ENCODE assay signal across 16 cellular contexts in the genomic region with DNA sequence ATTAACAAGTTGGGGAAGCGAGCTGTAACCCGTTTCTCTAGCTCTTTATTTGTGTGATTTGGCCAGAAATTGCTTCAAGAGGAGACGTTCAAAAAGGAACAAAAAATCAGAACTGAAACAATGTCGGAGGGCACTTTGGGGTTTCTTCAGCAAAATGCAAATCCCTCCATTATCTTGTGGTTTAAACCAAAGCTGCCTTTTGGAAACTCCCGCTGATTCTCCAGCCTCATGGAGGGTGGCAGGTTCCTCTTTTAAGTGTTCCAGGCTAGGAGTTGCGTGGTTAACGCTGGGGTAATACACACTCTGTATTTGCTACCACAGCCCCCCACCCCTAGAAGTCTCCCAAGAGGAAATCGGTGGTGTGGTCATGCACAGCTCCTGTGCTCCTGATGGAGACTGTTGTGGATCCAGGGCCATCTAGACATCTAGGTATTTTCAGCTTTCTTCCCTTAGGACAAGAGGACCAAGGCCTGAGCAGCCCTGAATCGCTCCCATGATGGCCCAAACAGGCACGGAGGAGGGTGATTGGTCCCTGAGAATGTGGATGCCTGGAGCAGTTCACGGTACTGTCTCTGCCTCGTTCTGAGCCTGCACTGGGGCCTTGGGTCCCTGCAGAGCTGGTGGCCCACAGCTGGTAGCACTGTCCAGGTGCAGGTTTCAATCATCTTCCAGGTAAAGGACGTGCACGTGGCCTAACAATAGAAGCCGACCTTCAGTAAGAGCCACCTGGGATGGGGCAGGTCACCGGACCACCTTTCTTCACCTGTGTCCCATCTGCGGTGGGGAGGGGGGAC. TPM values are rescaled to one million over a fixed set of nuclear protein-coding genes. Genes with fewer than 3 reads are reported as not detected.
DNase-seq lines count a peak whose midpoint lies in the region; ATAC-seq and TF ChIP-seq lines count a peak whose summit lies in the region.
"Had no signal": no experiment of that assay in that cellular context is flagged by ENCODE, and none has a peak within 500 bp of the region (broad histone marks: within the 10 kb centered on the region; RNA-seq: fewer than 3 reads in every experiment).

No MANE protein-coding gene starts in this region.

- H3K27ac Mint-ChIP-seq in HFFc6 = no peak overlapping the region

- H3K36me3 Mint-ChIP-seq in HFFc6 (ENCODE audit: low read depth) = no peaks in the 10 kb centered on the region

- no peak overlapping the region for H3K27ac ChIP-seq in prostate gland

- peaks cover 75% of the 10 kb centered on the region for H3K27me3 Mint-ChIP-seq in HFFc6 (ENCODE audit: insufficient read depth)

- H3K9me3 ChIP-seq in prostate gland = no peaks in the 10 kb centered on the region

- peak; percentile 47 for ATAC-seq in GM21423 (IDR thresholded peaks at IDR 0.05; ENCODE audit: unreplicated experiment)
- ATAC-seq: SK-N-SH treated with all-trans-retinoic acid at 6 μM for 48 hours had no signal

- WGBS in prostate gland = 72% methylated on average over 17 of the region's 17 CpGs

- H3K4me3 ChIP-seq in GM06990 (replicated peaks; ENCODE audit: low read depth, low read length) (peak overlapping the region; percentile 19), prostate gland (no peak overlapping the region)

- no peaks in the 10 kb centered on the region for H3K4me1 ChIP-seq in prostate gland (replicated peaks)

- H3K4me3 Mint-ChIP-seq in HFFc6 = no peak overlapping the region

- H3K4me1 Mint-ChIP-seq in HFFc6 (ENCODE audit: low read depth) = no peaks in the 10 kb centered on the region

- TF ChIP-seq POLR2A in prostate gland (IDR thresholded peaks at IDR 0.05) = no peak

- DNase-seq in GM06990 (ENCODE audit: extremely low read depth, insufficient read length) (peak; percentile 68), NOMO-1 treated with DMSO at 0.1 percent for 48 hours (lab: John Stamatoyannopoulos, UW; ENCODE audit: unreplicated experiment) (peak; percentile 90), medulla oblongata (ENCODE audit: extremely low spot score) (peak; percentile 43), midbrain (lab: John Stamatoyannopoulos, UW) (no peak), HFFc6 (no peak), prostate gland (ENCODE audit: low spot score) (no peak), foreskin melanocyte (no peak)
- DNase-seq: activated CD4-positive, alpha-beta T cell treated with anti-CD3 and anti-CD28 coated beads for 4 hours; activated gamma-delta T cell; NCI-H1048; NCI-H69 had no signal

- H3K27me3 ChIP-seq in GM06990 (replicated peaks; ENCODE audit: control insufficient read depth, insufficient read depth, low read length) (no peaks in the 10 kb centered on the region; the same call in 1 of the 2 replicates), prostate gland (replicated peaks; ENCODE audit: insufficient read depth) (peaks cover 4% of the 10 kb centered on the region)

- TF ChIP-seq CTCF in GM06990 (IDR thresholded peaks at IDR 0.05; ENCODE audit: insufficient read depth, low read length, poor library complexity, severe bottlenecking) (no peak), HFFc6 (IDR thresholded peaks at IDR 0.05) (no peak), prostate gland (IDR thresholded peaks at IDR 0.05) (no peak)

- intact Hi-C loops in prostate gland (cut with DNase I) = no loop called here

- no peaks in the 10 kb centered on the region for H3K9me3 Mint-ChIP-seq in HFFc6

- H3K36me3 ChIP-seq in GM06990 (ENCODE audit: control insufficient read depth, insufficient read depth, low read length) = no peaks in the 10 kb centered on the region
- no peaks in the 10 kb centered on the region for H3K36me3 ChIP-seq in prostate gland

RNA-seq across cellular contexts. Expression of gene FCN1, which starts 19.2 kb away (rescaled TPM):
- total RNA-seq in HFFc6 (2021; fragmentation: NEBNext Ultra II Directional; extraction: Animal tissue kit (Norgen Biotek cat#: 25700)) = not detected
- under 1 TPM; 0.23 to 0.34 TPM for total RNA-seq in prostate gland
- total RNA-seq: bronchial epithelial cell, Daoy had no signal

RNA-seq across cellular contexts. Expression of gene FCN2, which starts 56.3 kb away (rescaled TPM):
- not detected for total RNA-seq in HFFc6 (2021; fragmentation: NEBNext Ultra II Directional; extraction: Animal tissue kit (Norgen Biotek cat#: 25700))
- total RNA-seq in prostate gland = 1 to 10 TPM in 1 of 2 donors, not detected in 1; 2.4 TPM
- total RNA-seq: bronchial epithelial cell, Daoy, urinary bladder had no signal

Comparison
In these comparisons a context has a peak if more than half of its experiments do, and no peak if none do; other contexts are left out.
1. DNase-seq: peak in GM06990 (single experiment), NOMO-1 treated with DMSO at 0.1 percent for 48 hours (single experiment) and medulla oblongata (single experiment); none in midbrain (single experiment), HFFc6 (single experiment), prostate gland (single experiment) and foreskin melanocyte (single experiment).